In the genomic region with DNA sequence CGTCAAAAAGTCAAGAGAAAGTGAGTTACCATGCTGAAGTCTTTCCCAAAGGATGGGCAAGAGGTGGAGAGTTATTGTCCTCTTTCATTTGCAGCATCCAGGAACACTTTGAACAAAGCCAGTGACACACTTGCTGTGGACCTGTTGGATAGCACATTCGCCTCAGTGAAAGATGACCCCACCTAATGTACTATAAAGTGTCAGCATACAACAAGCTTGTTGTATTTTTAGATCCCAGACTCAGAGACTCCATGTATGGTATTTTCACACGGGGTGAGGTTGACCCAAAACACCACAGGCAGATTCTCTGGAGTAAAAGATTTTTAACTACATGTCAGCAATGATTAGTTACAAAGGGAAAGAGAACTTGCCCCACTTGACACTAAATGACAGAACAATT, we compare ENCODE assay signal across 12 cellular contexts.
"Had no signal": no experiment of that assay in that cellular context is flagged by ENCODE, and none has a peak within 500 bp of the region (broad histone marks: within the 10 kb centered on the region; RNA-seq: fewer than 3 reads in every experiment).

No MANE protein-coding gene starts in this region.

- H3K4me1 Mint-ChIP-seq: memory B cell had no signal

- H3K4me3 Mint-ChIP-seq: endodermal cell, memory B cell, nephron had no signal

- H3K4me3 ChIP-seq: adrenal gland, body of pancreas, tibial artery had no signal

- FAIRE-seq: small intestine had no signal

- DNase-seq: activated CD4-positive, CD25-positive, alpha-beta regulatory T cell; activated naive CD4-positive, alpha-beta T cell treated with anti-CD3 and anti-CD28 coated beads, Interleukin-2, amount 50 U/mL, for 16 hours; adrenal gland; body of pancreas; endodermal cell; erythroblast; left colon; small intestine; tibial artery had no signal

- ATAC-seq: body of pancreas, left colon had no signal

- H3K9me3 Mint-ChIP-seq: activated T-helper 2 cell treated with anti-CD3 and anti-CD28 coated beads, Interferon-gamma antibody, Interleukin-2, Interleukin-4, amounts not matched to agents 10 μg/mL and 5 μg/mL and 100 μg/mL, durations not matched to agents 14 hours and 24 hours and 36 hours; endodermal cell; memory B cell; nephron had no signal

- H3K36me3 Mint-ChIP-seq: memory B cell had no signal

- H3K27ac Mint-ChIP-seq: activated T-helper 2 cell treated with anti-CD3 and anti-CD28 coated beads, Interferon-gamma antibody, Interleukin-2, Interleukin-4, amounts not matched to agents 10 μg/mL and 5 μg/mL and 100 μg/mL, durations not matched to agents 14 hours and 24 hours and 36 hours; endodermal cell; memory B cell had no signal
